14 cellular contexts compared by ENCODE assay signal in genomic region chr6:112833546-112834215, GRCh38.
DNase-seq lines count a peak whose midpoint lies in the region; TF ChIP-seq lines count a peak whose summit lies in the region.
"Had no signal": no experiment of that assay in that cellular context is flagged by ENCODE, and none has a peak within 500 bp of the region (broad histone marks: within the 10 kb centered on the region; RNA-seq: fewer than 3 reads in every experiment).

No MANE protein-coding gene starts in this region.

- intact Hi-C loops in mammary epithelial cell (cut with micrococcal nuclease) (no loop called here), ovary (cut with DNase I) (no loop called here), esophagus muscularis mucosa (cut with DNase I) (no loop called here)

- no peaks in the 10 kb centered on the region for H3K27me3 Mint-ChIP-seq in type B pancreatic cell
- H3K27me3 Mint-ChIP-seq: T-helper 17 cell had no signal

- DNase-seq in DMS79 (lab: John Stamatoyannopoulos, UW) = peak; percentile 59
- DNase-seq in NCI-H2029 treated with DMSO at 0.1 percent for 48 hours (lab: John Stamatoyannopoulos, UW) = peak; percentile 40
- no peak for DNase-seq in mammary epithelial cell
- peak; percentile 49 for DNase-seq in middle frontal gyrus (ENCODE audit: extremely low spot score, low spot score)
- no peak for DNase-seq in tibial nerve (ENCODE audit: low spot score in 2 of 2)
- no peak for DNase-seq in type B pancreatic cell (ENCODE audit: extremely low spot score, unreplicated experiment)
- no peak for DNase-seq in ovary
- DNase-seq in esophagus muscularis mucosa (ENCODE audit: extremely low spot score) = no peak
- DNase-seq: activated CD4-positive, alpha-beta T cell treated with anti-CD3 and anti-CD28 coated beads for 4 hours; amniotic stem cell; MM.1S; stimulated activated CD4-positive, alpha-beta T cell treated with anti-CD3 and anti-CD28 coated beads, Interleukin-15, amount 100 ng/mL, for 24 hours; T-helper 17 cell had no signal

- BruUV-seq in mammary epithelial cell (replicated peaks; lab: Mats Ljungman, UMichigan) = no TSS peak

- dilution Hi-C loops in mammary epithelial cell (cut with HindIII; ENCODE audit: low sequenced_read_pairs) = no loop called here

- TF ChIP-seq EP300 in tibial nerve (IDR thresholded peaks at IDR 0.05) = no peak
- no peak for TF ChIP-seq EP300 in ovary (IDR thresholded peaks at IDR 0.05)
- TF ChIP-seq EP300 in esophagus muscularis mucosa (IDR thresholded peaks at IDR 0.05) = no peak

- no peaks in the 10 kb centered on the region for H3K79me2 ChIP-seq in mammary epithelial cell (ENCODE audit: insufficient read depth, low read length)
- H3K79me2 ChIP-seq: parathyroid adenoma had no signal

- H3K27ac Mint-ChIP-seq in type B pancreatic cell = no peak overlapping the region
- H3K27ac Mint-ChIP-seq: T-helper 17 cell had no signal

- WGBS in mammary epithelial cell (ENCODE audit: low coverage, missing lambda C conversion rate) = 61% methylated on average over 6 of the region's 6 CpGs
- WGBS in tibial nerve, 2 donors = 81 to 88% methylated on average over 6 of the region's 6 CpGs
- 46 to 61% (median 48%) methylated on average over 6 of the region's 6 CpGs for WGBS in ovary, 3 donors
- WGBS in esophagus muscularis mucosa = 70% methylated on average over 6 of the region's 6 CpGs

- peaks cover 10% of the 10 kb centered on the region for H3K9me3 Mint-ChIP-seq in type B pancreatic cell

- no peaks in the 10 kb centered on the region for H3K36me3 ChIP-seq in mammary epithelial cell (ENCODE audit: insufficient read depth, low read length)
- no peaks in the 10 kb centered on the region for H3K36me3 ChIP-seq in tibial nerve
- H3K36me3 ChIP-seq in ovary = no peaks in the 10 kb centered on the region
- H3K36me3 ChIP-seq in esophagus muscularis mucosa = no peaks in the 10 kb centered on the region

- CTCF ChIA-PET in mammary epithelial cell (lab: Charles Lee; ENCODE audit: low non-redundant PET) = no interaction called here

- H3K4me3 Mint-ChIP-seq in type B pancreatic cell = no peak overlapping the region
- H3K4me3 Mint-ChIP-seq: T-helper 17 cell had no signal

- H3K9me3 ChIP-seq in mammary epithelial cell (replicated peaks; ENCODE audit: insufficient read depth, low read length) (no peaks in the 10 kb centered on the region), tibial nerve (no peaks in the 10 kb centered on the region), ovary (no peaks in the 10 kb centered on the region), esophagus muscularis mucosa (no peaks in the 10 kb centered on the region)

- no peaks in the 10 kb centered on the region for H4K20me1 ChIP-seq in mammary epithelial cell (ENCODE audit: insufficient read depth, low read length)

- TF ChIP-seq POLR2A in tibial nerve (IDR thresholded peaks at IDR 0.05) (no peak), ovary (IDR thresholded peaks at IDR 0.05) (no peak), esophagus muscularis mucosa (IDR thresholded peaks at IDR 0.05; ENCODE audit: low read depth) (no peak)

- H3K4me2 ChIP-seq in mammary epithelial cell (ENCODE audit: insufficient read depth, low read depth, low read length) = no peak overlapping the region

- no peaks in the 10 kb centered on the region for H3K4me1 Mint-ChIP-seq in type B pancreatic cell (ENCODE audit: unreplicated experiment)
- H3K4me1 Mint-ChIP-seq: T-helper 17 cell had no signal

- H3K4me3 ChIP-seq in mammary epithelial cell (replicated peaks in 1 of 3; ENCODE audit: insufficient read depth in 1 of 3, low read depth in 2 of 3, low read length in 3 of 3) (no peak overlapping the region), tibial nerve (no peak overlapping the region), ovary (no peak overlapping the region), esophagus muscularis mucosa (no peak overlapping the region)

- in situ Hi-C loops in mammary epithelial cell (cut with MboI; ENCODE audit: low sequenced_read_pairs in 2 of 2) = loop anchor here in 1 of 2 donors (10.0 kb wide), 1 partner anchor 61 kb away; no protein-coding TSS in a partner anchor

- no peak for TF ChIP-seq CTCF in mammary epithelial cell (conservative IDR thresholded peaks at IDR 0.05 in 1 of 2, IDR thresholded peaks at IDR 0.05 in 1 of 2; ENCODE audit: extremely low read depth in 1 of 2, insufficient read depth in 1 of 2, low read depth in 1 of 2, low read length in 2 of 2)
- TF ChIP-seq CTCF in tibial nerve (IDR thresholded peaks at IDR 0.05) = no peak
- TF ChIP-seq CTCF in type B pancreatic cell (conservative IDR thresholded peaks at IDR 0.05) = no peak
- no peak for TF ChIP-seq CTCF in ovary (IDR thresholded peaks at IDR 0.05)
- TF ChIP-seq CTCF in esophagus muscularis mucosa (IDR thresholded peaks at IDR 0.05) = no peak

- no peak overlapping the region for H3K9ac ChIP-seq in mammary epithelial cell (ENCODE audit: insufficient read depth, low read length)
- H3K9ac ChIP-seq: parathyroid adenoma had no signal

- H3K27me3 ChIP-seq in mammary epithelial cell (ENCODE audit: insufficient read depth, low read length) (no peaks in the 10 kb centered on the region), tibial nerve (no peaks in the 10 kb centered on the region), ovary (no peaks in the 10 kb centered on the region), esophagus muscularis mucosa (no peaks in the 10 kb centered on the region)

- peak overlapping the region; percentile 71 for H2AFZ ChIP-seq in mammary epithelial cell (ENCODE audit: low read depth, low read length)
- H2AFZ ChIP-seq: parathyroid adenoma had no signal

- H3K36me3 Mint-ChIP-seq in type B pancreatic cell = no peaks in the 10 kb centered on the region

- H3K4me1 ChIP-seq in mammary epithelial cell (ENCODE audit: insufficient read depth, low read length) (peaks cover 13% of the 10 kb centered on the region), tibial nerve (no peaks in the 10 kb centered on the region), ovary (ENCODE audit: insufficient read depth) (no peaks in the 10 kb centered on the region), esophagus muscularis mucosa (no peaks in the 10 kb centered on the region)
- H3K4me1 ChIP-seq: parathyroid adenoma had no signal

- no peak overlapping the region for H3K27ac ChIP-seq in mammary epithelial cell (ENCODE audit: insufficient read depth, low read depth, low read length)
- H3K27ac ChIP-seq in tibial nerve = no peak overlapping the region
- no peak overlapping the region for H3K27ac ChIP-seq in ovary
- no peak overlapping the region for H3K27ac ChIP-seq in esophagus muscularis mucosa (replicated peaks in 1 of 4)
- H3K27ac ChIP-seq: parathyroid adenoma had no signal

Comparison
In these comparisons a context has a peak if more than half of its experiments do, and no peak if none do; other contexts are left out.
1. DNase-seq: peak in DMS79 (single experiment), NCI-H2029 treated with DMSO at 0.1 percent for 48 hours (single experiment) and middle frontal gyrus (single experiment); none in mammary epithelial cell (single experiment), tibial nerve (0 of 2), type B pancreatic cell (single experiment), ovary (0 of 5) and esophagus muscularis mucosa (single experiment).